In the genomic region with DNA sequence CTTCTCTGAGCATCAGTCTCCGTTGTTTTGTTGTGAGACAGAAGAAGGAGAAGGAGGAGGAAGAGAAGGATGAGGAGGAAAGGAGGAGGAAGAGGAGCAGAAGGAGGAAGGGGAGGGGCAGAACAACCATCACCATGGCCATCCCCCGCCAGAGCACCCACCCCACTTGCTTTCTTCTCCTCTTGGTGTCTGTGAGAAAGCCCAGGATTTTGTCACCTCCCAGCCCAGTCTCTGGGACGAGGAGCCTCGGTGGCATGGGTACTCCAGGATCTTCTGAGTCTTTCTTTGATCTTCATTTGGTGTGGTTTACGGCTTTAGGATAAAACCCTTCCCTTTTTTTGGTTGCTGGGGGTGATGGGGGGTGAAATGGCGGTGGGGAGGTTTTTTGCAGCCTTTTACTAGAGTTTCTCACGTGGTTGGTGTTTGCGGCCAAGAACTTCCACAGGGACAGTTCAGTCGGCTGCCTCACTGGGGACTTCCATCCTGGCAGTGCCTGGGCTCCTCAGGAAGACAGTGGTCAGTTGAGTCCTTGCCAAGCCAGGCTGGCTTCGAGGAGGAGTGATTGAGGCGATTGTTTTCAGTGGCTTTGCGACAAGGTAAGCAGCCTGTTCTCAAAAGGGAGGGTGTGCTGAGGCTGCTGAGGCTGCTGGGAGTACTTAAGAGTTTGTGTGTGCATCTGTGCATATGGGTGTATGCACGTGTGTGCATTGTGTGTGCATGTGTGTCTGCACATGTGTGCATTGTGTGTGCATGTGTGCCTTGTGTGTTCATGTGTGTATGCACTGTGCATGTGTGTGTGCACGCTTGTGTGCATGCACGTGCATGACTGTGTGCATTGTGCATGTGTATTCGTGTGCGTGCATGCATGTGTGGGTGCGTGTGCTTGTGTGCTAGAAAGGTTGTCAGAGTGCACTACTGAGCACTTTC, we compare ENCODE assay signal across 2 cellular contexts.
TF ChIP-seq lines count a peak whose summit lies in the region.

No MANE protein-coding gene starts in this region.

TF ChIP-seq in HCT116, 20 proteins besides CTCF, POLR2A, EP300 and RAD21:
- TF ChIP-seq EZH2phosphoT487 (IDR thresholded peaks at IDR 0.05; ENCODE audit: borderline replicate concordance) (no peak), ZFX (IDR thresholded peaks at IDR 0.05) (no peak), SIN3A (IDR thresholded peaks at IDR 0.05; ENCODE audit: low read depth) (no peak), POLR2AphosphoS5 (IDR thresholded peaks at IDR 0.05; ENCODE audit: low read depth, low read length) (no peak), FOSL1 (IDR thresholded peaks at IDR 0.05; ENCODE audit: low read depth) (no peak), TCF7L2 (IDR thresholded peaks at IDR 0.05; ENCODE audit: borderline replicate concordance, extremely low read depth, insufficient read depth, insufficient read length) (no peak), ZNF274 (IDR thresholded peaks at IDR 0.05; ENCODE audit: low read depth, low read length) (no peak), EZH2 (IDR thresholded peaks at IDR 0.05) (no peak), CEBPB (IDR thresholded peaks at IDR 0.05; ENCODE audit: low read depth) (no peak), ELF1 (IDR thresholded peaks at IDR 0.05; ENCODE audit: borderline replicate concordance, low read depth) (no peak), SP1 (IDR thresholded peaks at IDR 0.05; ENCODE audit: low read depth) (no peak), EGR1 (IDR thresholded peaks at IDR 0.05; ENCODE audit: low read depth) (no peak), CBX3 (IDR thresholded peaks at IDR 0.05; ENCODE audit: low read depth) (no peak), YY1 (IDR thresholded peaks at IDR 0.05; ENCODE audit: extremely low read depth, insufficient replicate concordance, low read depth, low read length) (no peak)
- TF ChIP-seq, protein P1, sequence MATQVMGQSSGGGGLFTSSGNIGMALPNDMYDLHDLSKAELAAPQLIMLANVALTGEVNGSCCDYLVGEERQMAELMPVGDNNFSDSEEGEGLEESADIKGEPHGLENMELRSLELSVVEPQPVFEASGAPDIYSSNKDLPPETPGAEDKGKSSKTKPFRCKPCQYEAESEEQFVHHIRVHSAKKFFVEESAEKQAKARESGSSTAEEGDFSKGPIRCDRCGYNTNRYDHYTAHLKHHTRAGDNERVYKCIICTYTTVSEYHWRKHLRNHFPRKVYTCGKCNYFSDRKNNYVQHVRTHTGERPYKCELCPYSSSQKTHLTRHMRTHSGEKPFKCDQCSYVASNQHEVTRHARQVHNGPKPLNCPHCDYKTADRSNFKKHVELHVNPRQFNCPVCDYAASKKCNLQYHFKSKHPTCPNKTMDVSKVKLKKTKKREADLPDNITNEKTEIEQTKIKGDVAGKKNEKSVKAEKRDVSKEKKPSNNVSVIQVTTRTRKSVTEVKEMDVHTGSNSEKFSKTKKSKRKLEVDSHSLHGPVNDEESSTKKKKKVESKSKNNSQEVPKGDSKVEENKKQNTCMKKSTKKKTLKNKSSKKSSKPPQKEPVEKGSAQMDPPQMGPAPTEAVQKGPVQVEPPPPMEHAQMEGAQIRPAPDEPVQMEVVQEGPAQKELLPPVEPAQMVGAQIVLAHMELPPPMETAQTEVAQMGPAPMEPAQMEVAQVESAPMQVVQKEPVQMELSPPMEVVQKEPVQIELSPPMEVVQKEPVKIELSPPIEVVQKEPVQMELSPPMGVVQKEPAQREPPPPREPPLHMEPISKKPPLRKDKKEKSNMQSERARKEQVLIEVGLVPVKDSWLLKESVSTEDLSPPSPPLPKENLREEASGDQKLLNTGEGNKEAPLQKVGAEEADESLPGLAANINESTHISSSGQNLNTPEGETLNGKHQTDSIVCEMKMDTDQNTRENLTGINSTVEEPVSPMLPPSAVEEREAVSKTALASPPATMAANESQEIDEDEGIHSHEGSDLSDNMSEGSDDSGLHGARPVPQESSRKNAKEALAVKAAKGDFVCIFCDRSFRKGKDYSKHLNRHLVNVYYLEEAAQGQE (IDR thresholded peaks at IDR 0.05; ENCODE audit: low read depth) = no peak
- TF ChIP-seq, protein P2, sequence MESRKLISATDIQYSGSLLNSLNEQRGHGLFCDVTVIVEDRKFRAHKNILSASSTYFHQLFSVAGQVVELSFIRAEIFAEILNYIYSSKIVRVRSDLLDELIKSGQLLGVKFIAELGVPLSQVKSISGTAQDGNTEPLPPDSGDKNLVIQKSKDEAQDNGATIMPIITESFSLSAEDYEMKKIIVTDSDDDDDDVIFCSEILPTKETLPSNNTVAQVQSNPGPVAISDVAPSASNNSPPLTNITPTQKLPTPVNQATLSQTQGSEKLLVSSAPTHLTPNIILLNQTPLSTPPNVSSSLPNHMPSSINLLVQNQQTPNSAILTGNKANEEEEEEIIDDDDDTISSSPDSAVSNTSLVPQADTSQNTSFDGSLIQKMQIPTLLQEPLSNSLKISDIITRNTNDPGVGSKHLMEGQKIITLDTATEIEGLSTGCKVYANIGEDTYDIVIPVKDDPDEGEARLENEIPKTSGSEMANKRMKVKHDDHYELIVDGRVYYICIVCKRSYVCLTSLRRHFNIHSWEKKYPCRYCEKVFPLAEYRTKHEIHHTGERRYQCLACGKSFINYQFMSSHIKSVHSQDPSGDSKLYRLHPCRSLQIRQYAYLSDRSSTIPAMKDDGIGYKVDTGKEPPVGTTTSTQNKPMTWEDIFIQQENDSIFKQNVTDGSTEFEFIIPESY (IDR thresholded peaks at IDR 0.05; ENCODE audit: extremely low read depth, insufficient replicate concordance, low read length) = no peak
- TF ChIP-seq, protein P3, sequence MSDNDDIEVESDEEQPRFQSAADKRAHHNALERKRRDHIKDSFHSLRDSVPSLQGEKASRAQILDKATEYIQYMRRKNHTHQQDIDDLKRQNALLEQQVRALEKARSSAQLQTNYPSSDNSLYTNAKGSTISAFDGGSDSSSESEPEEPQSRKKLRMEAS (IDR thresholded peaks at IDR 0.05) = no peak

TF ChIP-seq in endothelial cell of umbilical vein, 7 proteins besides CTCF, POLR2A, EP300 and RAD21:
- TF ChIP-seq, protein P3 (IDR thresholded peaks at IDR 0.05; ENCODE audit: insufficient read depth, insufficient read length) = peak; percentile 39
- no peak for TF ChIP-seq FOS (IDR thresholded peaks at IDR 0.05; ENCODE audit: borderline replicate concordance, insufficient read depth, low read length)
- no peak for TF ChIP-seq EZH2 (IDR thresholded peaks at IDR 0.05; ENCODE audit: borderline replicate concordance, low read depth, low read length, severe bottlenecking)
- TF ChIP-seq MYC (IDR thresholded peaks at IDR 0.05; ENCODE audit: low read depth, low read length) = no peak
- no peak for TF ChIP-seq JUN (IDR thresholded peaks at IDR 0.05; ENCODE audit: borderline replicate concordance, insufficient read depth, insufficient read length, low read depth)
- TF ChIP-seq POLR2AphosphoS5 (IDR thresholded peaks at IDR 0.05; ENCODE audit: insufficient read depth, low read depth, low read length) = no peak
TF ChIP-seq in endothelial cell of umbilical vein: peak in this region for 1.
